In the genomic region with DNA sequence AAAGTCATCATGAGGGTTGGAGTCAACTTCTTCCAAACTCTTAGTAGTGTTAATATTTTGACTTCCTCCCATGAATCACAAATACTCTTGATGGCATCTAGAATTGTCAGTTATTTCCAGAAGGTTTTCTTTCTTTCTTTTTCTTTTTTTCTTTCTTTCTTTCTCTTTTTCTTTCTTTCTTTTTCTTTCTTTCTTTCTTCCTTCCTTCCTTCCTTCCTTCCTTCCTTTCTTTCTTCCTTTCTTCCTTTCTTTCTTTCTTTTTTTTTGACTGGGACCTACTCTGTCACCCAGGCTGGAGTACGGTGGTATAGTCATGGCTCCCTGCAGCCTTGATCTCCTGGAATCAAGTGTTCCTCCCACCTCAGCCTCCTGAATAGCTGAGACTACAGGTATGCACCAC, we compare ENCODE assay signal across 1 cellular context. TPM values are rescaled to one million over a fixed set of nuclear protein-coding genes. Genes with fewer than 3 reads are reported as not detected.
"Had no signal": no experiment of that assay in that cellular context is flagged by ENCODE, and none has a peak within 500 bp of the region (broad histone marks: within the 10 kb centered on the region; RNA-seq: fewer than 3 reads in every experiment).

No MANE protein-coding gene starts in this region.

RNA-seq across cellular contexts. Expression of a gene that starts 17.8 kb away (rescaled TPM):
- polyA plus RNA-seq: immature natural killer cell had no signal
